Comparison of ENCODE assay signal across 17 cellular contexts in the genomic region with DNA sequence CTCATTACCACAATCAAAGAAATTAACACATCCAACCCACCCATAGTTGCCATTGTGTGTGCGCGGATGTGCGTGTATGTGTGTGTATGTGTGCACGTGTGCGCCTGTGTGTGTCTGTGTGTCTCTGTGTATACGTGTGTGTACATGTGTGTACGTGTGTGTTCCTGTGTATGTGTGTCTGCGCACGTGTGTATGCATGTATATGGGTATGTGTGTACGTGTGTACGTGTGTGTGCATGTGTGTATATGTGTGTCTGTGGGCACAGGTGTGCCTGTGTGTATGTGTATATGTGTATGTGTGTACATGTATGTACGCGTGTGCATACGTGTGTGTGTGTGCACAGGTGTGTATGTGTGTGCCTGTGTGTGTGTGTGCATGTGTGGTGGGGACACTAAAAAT. TPM values are rescaled to one million over a fixed set of nuclear protein-coding genes. Genes with fewer than 3 reads are reported as not detected.
DNase-seq lines count a peak whose midpoint lies in the region; ATAC-seq, FAIRE-seq and TF ChIP-seq lines count a peak whose summit lies in the region.
"Had no signal": no experiment of that assay in that cellular context is flagged by ENCODE, and none has a peak within 500 bp of the region (broad histone marks: within the 10 kb centered on the region; RNA-seq: fewer than 3 reads in every experiment).

No MANE protein-coding gene starts in this region.

- peaks cover 92% of the 10 kb centered on the region for H3F3A ChIP-seq in PC-9 (ENCODE audit: insufficient read depth, low read depth)

- POLR2A ChIA-PET in Caco-2 (lab: Charles Lee), result no interaction called here
- POLR2A ChIA-PET in PC-9 (lab: Charles Lee; ENCODE audit: unreplicated experiment), result no interaction called here

- intact Hi-C loops in Caco-2 (cut with micrococcal nuclease; ENCODE audit: unreplicated experiment), result loop anchor here (1.0 to 5.0 kb wide), 4 partner anchors 48 to 295 kb away; a partner anchor contains a TSS
- intact Hi-C loops in esophagus muscularis mucosa (cut with DNase I), result loop anchor here (5.0 kb wide), 1 partner anchor 45 kb away; no protein-coding TSS in a partner anchor
- intact Hi-C loops in PC-9 (cut with micrococcal nuclease; ENCODE audit: unreplicated experiment), result no loop called here

- 91% methylated on average over 14 of the region's 14 CpGs for WGBS in esophagus muscularis mucosa
- no CpG with 5 or more reads among the region's 14 CpGs for WGBS in trophoblast cell (ENCODE audit: extremely low coverage, insufficient coverage, insufficient read length)

- H2BK120ac ChIP-seq in trophoblast cell (ENCODE audit: insufficient read depth, low read length, poor library complexity), result no peak overlapping the region

- H4K20me1 ChIP-seq in OCI-LY3 (ENCODE audit: insufficient read depth, low read length) (no peaks in the 10 kb centered on the region), PC-9 (ENCODE audit: insufficient read depth) (no peaks in the 10 kb centered on the region)
- H4K20me1 ChIP-seq: BLaER1 treated with 17β-estradiol and CSF1 and Interleukin-3, amounts not matched to agents 10 nM and 100 nM had no signal

- H4K12ac ChIP-seq in trophoblast cell (ENCODE audit: low read depth, low read length), result no peak overlapping the region

- H3K4me1 Mint-ChIP-seq in Caco-2 (ENCODE audit: low read depth, unreplicated experiment), result peaks cover 57% of the 10 kb centered on the region

- H2AFZ ChIP-seq in OCI-LY3 (ENCODE audit: low read depth, low read length) (no peak overlapping the region), trophoblast cell (ENCODE audit: insufficient read depth, low read length, poor library complexity) (no peak overlapping the region), PC-9 (no peak overlapping the region)

- H2BK12ac ChIP-seq in trophoblast cell (ENCODE audit: low read length), result no peak overlapping the region

- H3K27me3 ChIP-seq in Caco-2 (replicated peaks; ENCODE audit: control insufficient read depth, insufficient read depth, low read length), result no peaks in the 10 kb centered on the region
- peaks cover 20% of the 10 kb centered on the region for H3K27me3 ChIP-seq in OCI-LY3 (ENCODE audit: low read depth, low read length)
- H3K27me3 ChIP-seq in esophagus muscularis mucosa, result no peaks in the 10 kb centered on the region
- no peaks in the 10 kb centered on the region for H3K27me3 ChIP-seq in trophoblast cell (ENCODE audit: insufficient read depth, low read length)
- no peaks in the 10 kb centered on the region for H3K27me3 ChIP-seq in PC-9 (ENCODE audit: insufficient read depth, low read depth)

- no peaks in the 10 kb centered on the region for H3K9me2 ChIP-seq in PC-9 (ENCODE audit: insufficient read depth)

- no peaks in the 10 kb centered on the region for H3K27me3 Mint-ChIP-seq in Caco-2 (ENCODE audit: insufficient read depth, unreplicated experiment)

- no peak for ATAC-seq in GM21381 (IDR thresholded peaks at IDR 0.05; ENCODE audit: unreplicated experiment)
- ATAC-seq: Right ventricle myocardium inferior had no signal

- DNase-seq in Caco-2, result no peak
- DNase-seq in esophagus muscularis mucosa (ENCODE audit: extremely low spot score), result no peak
- no peak for DNase-seq in trophoblast cell
- no peak for DNase-seq in PC-9
- DNase-seq in frontal cortex (ENCODE audit: low spot score in 2 of 2), result no peak
- DNase-seq: DMS79 treated with DMSO at 0.1 percent for 48 hours, H9, KBM-7, NCI-H1105 treated with DMSO at 0.1 percent for 48 hours, NCI-H1694, NCI-H2081 treated with DMSO at 0.1 percent for 48 hours, NCI-H510A, NCI-H748 treated with DMSO at 0.1 percent for 48 hours had no signal

- H4K8ac ChIP-seq in trophoblast cell (ENCODE audit: low read depth, low read length), result no peak overlapping the region

- CTCF ChIA-PET in Caco-2 (lab: Charles Lee) (no interaction called here), PC-9 (lab: Charles Lee) (no interaction called here)

- H3K27ac ChIP-seq in OCI-LY3 (ENCODE audit: low read length) (peak overlapping the region; percentile 78), esophagus muscularis mucosa (replicated peaks in 1 of 4) (peak overlapping the region; percentile 83 to 88 (median 87)), trophoblast cell (ENCODE audit: low read depth, low read length) (no peak overlapping the region), PC-9 (no peak overlapping the region)
- H3K27ac ChIP-seq: BLaER1 treated with 17β-estradiol and CSF1 and Interleukin-3, amounts not matched to agents 10 nM and 100 nM had no signal

- no peak for FAIRE-seq in frontal cortex (lab: Jason Lieb, UNC)

- TF ChIP-seq POLR2A in esophagus muscularis mucosa (IDR thresholded peaks at IDR 0.05; ENCODE audit: low read depth), result no peak

- H3K14ac ChIP-seq in trophoblast cell (ENCODE audit: low read length), result no peak overlapping the region

- no peak overlapping the region for H3K4me3 Mint-ChIP-seq in Caco-2 (ENCODE audit: unreplicated experiment)
- H3K4me3 Mint-ChIP-seq: H9 had no signal

- H3K18ac ChIP-seq in trophoblast cell (ENCODE audit: low read length), result peak overlapping the region; percentile 0

- no peaks in the 10 kb centered on the region for H3K9me3 Mint-ChIP-seq in Caco-2 (ENCODE audit: unreplicated experiment)
- H3K9me3 Mint-ChIP-seq: H9 had no signal

- peaks cover 22% of the 10 kb centered on the region for H3K36me3 Mint-ChIP-seq in Caco-2 (ENCODE audit: insufficient read depth, unreplicated experiment)

- H3K23ac ChIP-seq in trophoblast cell (ENCODE audit: low read length), result peak overlapping the region; percentile 0

- H4K91ac ChIP-seq in trophoblast cell (ENCODE audit: low read depth, low read length), result no peak overlapping the region

- H3K4me3 ChIP-seq in Caco-2 (ENCODE audit: low read depth, low read length) (no peak overlapping the region), OCI-LY3 (ENCODE audit: low read length) (peak overlapping the region; percentile 19; the same call in 1 of the 2 replicates), esophagus muscularis mucosa (no peak overlapping the region), trophoblast cell (ENCODE audit: low read depth, low read length) (peak overlapping the region; percentile 19), PC-9 (no peak overlapping the region)
- H3K4me3 ChIP-seq: BLaER1 treated with 17β-estradiol and CSF1 and Interleukin-3, amounts not matched to agents 10 nM and 100 nM had no signal

- H3K4me2 ChIP-seq in OCI-LY3 (ENCODE audit: low read length), result peak overlapping the region; percentile 89
- H3K4me2 ChIP-seq in trophoblast cell (ENCODE audit: low read length), result no peak overlapping the region
- H3K4me2 ChIP-seq in PC-9, result no peak overlapping the region
- H3K4me2 ChIP-seq: BLaER1 treated with 17β-estradiol and CSF1 and Interleukin-3, amounts not matched to agents 10 nM and 100 nM had no signal

- peak overlapping the region; percentile 95 for H3K27ac Mint-ChIP-seq in Caco-2 (ENCODE audit: unreplicated experiment)

- no peaks in the 10 kb centered on the region for H3K79me1 ChIP-seq in trophoblast cell (ENCODE audit: low read length)

- H3K79me2 ChIP-seq in OCI-LY3 (ENCODE audit: low read length) (no peaks in the 10 kb centered on the region), trophoblast cell (ENCODE audit: control insufficient read depth, insufficient read depth, low read length, poor library complexity) (no peaks in the 10 kb centered on the region), PC-9 (ENCODE audit: low read depth) (peaks cover 90% of the 10 kb centered on the region)

- no peak overlapping the region for H2BK5ac ChIP-seq in trophoblast cell (ENCODE audit: low read depth, low read length, poor library complexity)

- H3K4ac ChIP-seq in trophoblast cell (ENCODE audit: low read depth, low read length), result no peak overlapping the region

- H3K9ac ChIP-seq in OCI-LY3 (ENCODE audit: low read length) (peak overlapping the region; percentile 54; the same call in 1 of the 2 replicates), trophoblast cell (ENCODE audit: low read length) (no peak overlapping the region)
- H3K9ac ChIP-seq: BLaER1 treated with 17β-estradiol and CSF1 and Interleukin-3, amounts not matched to agents 10 nM and 100 nM had no signal

- no peak for TF ChIP-seq CTCF in Caco-2 (IDR thresholded peaks at IDR 0.05; ENCODE audit: insufficient read depth in 1 of 2, low read depth in 1 of 2, low read length in 1 of 2, severe bottlenecking in 1 of 2, unreplicated experiment in 1 of 2)
- no peak for TF ChIP-seq CTCF in OCI-LY3 (IDR thresholded peaks at IDR 0.05; ENCODE audit: low read depth, low read length)
- TF ChIP-seq CTCF in esophagus muscularis mucosa (IDR thresholded peaks at IDR 0.05), result no peak
- no peak for TF ChIP-seq CTCF in PC-9 (conservative IDR thresholded peaks at IDR 0.05)

- H3K4me1 ChIP-seq in Caco-2 (peaks cover 75% of the 10 kb centered on the region), OCI-LY3 (ENCODE audit: low read length) (peaks cover 86% of the 10 kb centered on the region), esophagus muscularis mucosa (peaks cover 30 to 95% (median 80%) of the 10 kb centered on the region in 4 donors), trophoblast cell (ENCODE audit: control insufficient read depth in 1 of 2, insufficient read depth in 2 of 2, low read length in 2 of 2) (peaks cover 9 to 20% of the 10 kb centered on the region in 2 experiments), PC-9 (replicated peaks; ENCODE audit: insufficient read depth) (peaks cover 70% of the 10 kb centered on the region)

- no peaks in the 10 kb centered on the region for H3K9me3 ChIP-seq in Caco-2
- H3K9me3 ChIP-seq in OCI-LY3 (ENCODE audit: insufficient read depth, low read length), result 0 out of 2 replicates have a peak, but pooled peaks cover 6% of the 10 kb centered on the region
- H3K9me3 ChIP-seq in esophagus muscularis mucosa, result peaks cover 0 to 4% (median 0%) of the 10 kb centered on the region in 4 donors
- peaks cover 3% of the 10 kb centered on the region for H3K9me3 ChIP-seq in trophoblast cell (ENCODE audit: insufficient read depth, low read depth, low read length)
- no peaks in the 10 kb centered on the region for H3K9me3 ChIP-seq in PC-9 (ENCODE audit: insufficient read depth, low read depth)
- H3K9me3 ChIP-seq: BLaER1 treated with 17β-estradiol and CSF1 and Interleukin-3, amounts not matched to agents 10 nM and 100 nM had no signal

- TF ChIP-seq EP300 in esophagus muscularis mucosa (IDR thresholded peaks at IDR 0.05), result no peak

- H3K36me3 ChIP-seq in Caco-2 (ENCODE audit: control insufficient read depth, insufficient read depth, low read length), result no peaks in the 10 kb centered on the region
- peaks cover 8% of the 10 kb centered on the region for H3K36me3 ChIP-seq in OCI-LY3 (replicated peaks; ENCODE audit: low read depth, low read length)
- no peaks in the 10 kb centered on the region for H3K36me3 ChIP-seq in esophagus muscularis mucosa
- H3K36me3 ChIP-seq in trophoblast cell (ENCODE audit: control insufficient read depth in 1 of 2, insufficient read depth in 2 of 2, low read length in 2 of 2), result no peaks in the 10 kb centered on the region
- peaks cover 62% of the 10 kb centered on the region for H3K36me3 ChIP-seq in PC-9 (ENCODE audit: low read depth)
- H3K36me3 ChIP-seq: BLaER1 treated with 17β-estradiol and CSF1 and Interleukin-3, amounts not matched to agents 10 nM and 100 nM had no signal

- no peak overlapping the region for H2AK5ac ChIP-seq in trophoblast cell (ENCODE audit: low read length)

- BruUV-seq in Caco-2 (replicated peaks; lab: Mats Ljungman, UMichigan), result no TSS peak
- BruUV-seq in PC-9 (replicated peaks; lab: Mats Ljungman, UMichigan), result no TSS peak

RNA-seq across cellular contexts. Expression of a gene that starts 48.9 kb away (rescaled TPM):
- total RNA-seq in Caco-2 (2022) (55.1 and 60.1 TPM in 2 replicates), esophagus muscularis mucosa (100 to 1,000 TPM in 2 of 4 donors, 10 to 100 TPM in 2; 79.3 to 125 (median 110) TPM), PC-9 (2021) (324 and 342 TPM in 2 replicates), frontal cortex (5.3 TPM)
- 29.0 and 30.5 TPM in 2 replicates for polyA plus RNA-seq in trophoblast cell (2013)

Comparison
In these comparisons a context has a peak if more than half of its experiments do, and no peak if none do; other contexts are left out.
1. H3K4me3 ChIP-seq: peak in OCI-LY3 (single experiment) and trophoblast cell (single experiment); none in Caco-2 (single experiment), esophagus muscularis mucosa (0 of 4) and PC-9 (single experiment).
2. H3K27ac ChIP-seq: peak in OCI-LY3 (single experiment) and esophagus muscularis mucosa (4 of 4); none in trophoblast cell (single experiment) and PC-9 (single experiment).